In genomic region chr1:20661235-20662109, GRCh38 we compare ENCODE assay signal across 8 cellular contexts. TPM values are rescaled to one million over a fixed set of nuclear protein-coding genes. Genes with fewer than 3 reads are reported as not detected.
DNase-seq lines count a peak whose midpoint lies in the region; ATAC-seq and TF ChIP-seq lines count a peak whose summit lies in the region.

DDOST (minus strand) TSS chr1:20661369; CDS start chr1:20661350, 19 bp downstream.

- H3K4me1 ChIP-seq in esophagus (ENCODE audit: control insufficient read depth in 2 of 2, insufficient read depth in 2 of 2, low read length in 1 of 2) (peaks cover 7 to 10% of the 10 kb centered on the region in 2 donors), muscle layer of colon (ENCODE audit: insufficient read depth, low read length) (peaks cover 20% of the 10 kb centered on the region)

- H3K27me3 Mint-ChIP-seq in activated T-cell treated with anti-CD3 and anti-CD28 coated beads, Interleukin-2, amount 50 U/mL, for 4 hours (ENCODE audit: low read depth) = no peaks in the 10 kb centered on the region

- H3K36me3 Mint-ChIP-seq in activated T-cell treated with anti-CD3 and anti-CD28 coated beads, Interleukin-2, amount 50 U/mL, for 4 hours (ENCODE audit: insufficient read depth) = peaks cover 23% of the 10 kb centered on the region

- H3K9me3 Mint-ChIP-seq in activated T-cell treated with anti-CD3 and anti-CD28 coated beads, Interleukin-2, amount 50 U/mL, for 4 hours = no peaks in the 10 kb centered on the region

- H3K27ac ChIP-seq in esophagus (ENCODE audit: low read depth in 2 of 2, low read length in 1 of 2) = peak within 1 kb of the TSS; percentile 76 to 89
- H3K27ac ChIP-seq in muscle layer of colon (ENCODE audit: low read depth, low read length) = peak within 1 kb of the TSS; percentile 67

- WGBS in esophagus, 2 donors = 1 to 2% methylated on average over 54 to 55 of the region's 55 CpGs

- in situ Hi-C loops in KBM-7 (cut with MboI; ENCODE audit: low pct_unique_long_range_greater_than_20kb, low sequenced_read_pairs) = loop anchor here (25.0 kb wide), 1 partner anchor 749 kb away; the partner anchor contains the start of gene PLA2G2E

- H3K27me3 ChIP-seq in esophagus (ENCODE audit: control insufficient read depth in 1 of 2, insufficient read depth in 2 of 2, low read length in 2 of 2) (no peaks in the 10 kb centered on the region), muscle layer of colon (ENCODE audit: control insufficient read depth in 1 of 2, insufficient read depth in 2 of 2, low read length in 2 of 2) (no peaks in the 10 kb centered on the region)

- peak; percentile 93 for ATAC-seq in GM21619 (IDR thresholded peaks at IDR 0.05; ENCODE audit: unreplicated experiment)
- peak; percentile 96 to 98 for ATAC-seq in activated T-cell treated with anti-CD3 and anti-CD28 coated beads, Interleukin-2, amount 50 U/mL, for 4 hours

- H3K9ac ChIP-seq in muscle layer of colon (ENCODE audit: low read length) = peak within 1 kb of the TSS; percentile 44

- H3K4me1 Mint-ChIP-seq in activated T-cell treated with anti-CD3 and anti-CD28 coated beads, Interleukin-2, amount 50 U/mL, for 4 hours (ENCODE audit: low read depth) = peaks cover 52% of the 10 kb centered on the region

- H3K36me3 ChIP-seq in esophagus (ENCODE audit: control insufficient read depth in 2 of 2, insufficient read depth in 2 of 2, low read length in 1 of 2) (peaks cover 6 to 12% of the 10 kb centered on the region in 2 donors), muscle layer of colon (ENCODE audit: insufficient read depth, low read length) (peaks cover 20% of the 10 kb centered on the region)

- H3K9me3 ChIP-seq in esophagus (ENCODE audit: control insufficient read depth in 2 of 2, insufficient read depth in 1 of 2, low read depth in 1 of 2, low read length in 1 of 2) = no peaks in the 10 kb centered on the region
- H3K9me3 ChIP-seq in muscle layer of colon (ENCODE audit: low read length) = no peaks in the 10 kb centered on the region

- DNase-seq in DMS53 (lab: John Stamatoyannopoulos, UW) (peak; percentile 99), KBM-7 (peak; percentile 98)
- DNase-seq in activated T-cell treated with anti-CD3 and anti-CD28 coated beads, Interleukin-2, amount 50 U/mL, for 4 hours = peak; percentile 91
- peak; percentile 89 to 93 for DNase-seq in stimulated activated CD8-positive, alpha-beta memory T cell treated with anti-CD3 and anti-CD28 coated beads, Interleukin-7, amount 100 ng/mL, for 4 hours (ENCODE audit: low read depth in 2 of 2)

- peak within 1 kb of the TSS; percentile 85 to 99 for H3K4me3 ChIP-seq in esophagus (ENCODE audit: low read depth in 1 of 2, low read length in 2 of 2)
- H3K4me3 ChIP-seq in muscle layer of colon (ENCODE audit: low read depth in 1 of 2, low read length in 2 of 2) = peak within 1 kb of the TSS; percentile 89 to 90

- H3K4me3 Mint-ChIP-seq in activated T-cell treated with anti-CD3 and anti-CD28 coated beads, Interleukin-2, amount 50 U/mL, for 4 hours = peak within 1 kb of the TSS; percentile 100

TF ChIP-seq in PFSK-1, 5 proteins besides CTCF, POLR2A, EP300 and RAD21:
- TF ChIP-seq, protein P1, sequence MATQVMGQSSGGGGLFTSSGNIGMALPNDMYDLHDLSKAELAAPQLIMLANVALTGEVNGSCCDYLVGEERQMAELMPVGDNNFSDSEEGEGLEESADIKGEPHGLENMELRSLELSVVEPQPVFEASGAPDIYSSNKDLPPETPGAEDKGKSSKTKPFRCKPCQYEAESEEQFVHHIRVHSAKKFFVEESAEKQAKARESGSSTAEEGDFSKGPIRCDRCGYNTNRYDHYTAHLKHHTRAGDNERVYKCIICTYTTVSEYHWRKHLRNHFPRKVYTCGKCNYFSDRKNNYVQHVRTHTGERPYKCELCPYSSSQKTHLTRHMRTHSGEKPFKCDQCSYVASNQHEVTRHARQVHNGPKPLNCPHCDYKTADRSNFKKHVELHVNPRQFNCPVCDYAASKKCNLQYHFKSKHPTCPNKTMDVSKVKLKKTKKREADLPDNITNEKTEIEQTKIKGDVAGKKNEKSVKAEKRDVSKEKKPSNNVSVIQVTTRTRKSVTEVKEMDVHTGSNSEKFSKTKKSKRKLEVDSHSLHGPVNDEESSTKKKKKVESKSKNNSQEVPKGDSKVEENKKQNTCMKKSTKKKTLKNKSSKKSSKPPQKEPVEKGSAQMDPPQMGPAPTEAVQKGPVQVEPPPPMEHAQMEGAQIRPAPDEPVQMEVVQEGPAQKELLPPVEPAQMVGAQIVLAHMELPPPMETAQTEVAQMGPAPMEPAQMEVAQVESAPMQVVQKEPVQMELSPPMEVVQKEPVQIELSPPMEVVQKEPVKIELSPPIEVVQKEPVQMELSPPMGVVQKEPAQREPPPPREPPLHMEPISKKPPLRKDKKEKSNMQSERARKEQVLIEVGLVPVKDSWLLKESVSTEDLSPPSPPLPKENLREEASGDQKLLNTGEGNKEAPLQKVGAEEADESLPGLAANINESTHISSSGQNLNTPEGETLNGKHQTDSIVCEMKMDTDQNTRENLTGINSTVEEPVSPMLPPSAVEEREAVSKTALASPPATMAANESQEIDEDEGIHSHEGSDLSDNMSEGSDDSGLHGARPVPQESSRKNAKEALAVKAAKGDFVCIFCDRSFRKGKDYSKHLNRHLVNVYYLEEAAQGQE (IDR thresholded peaks at IDR 0.05; ENCODE audit: insufficient read depth in 1 of 2, low read depth in 2 of 2, low read length in 2 of 2) = no peak
- 0 out of 2 replicates have a peak, but pooled peaks have one; percentile 53 for TF ChIP-seq SIN3A (IDR thresholded peaks at IDR 0.05; ENCODE audit: borderline replicate concordance, insufficient read depth, low read length)
- peak; percentile 36 for TF ChIP-seq FOXP2 (optimal IDR thresholded peaks at IDR 0.05; ENCODE audit: borderline replicate concordance, extremely low read depth, extremely low read length, insufficient read depth)
- peak; percentile 89 for TF ChIP-seq POLR2AphosphoS5 (IDR thresholded peaks at IDR 0.05; ENCODE audit: low read depth, low read length)
- TF ChIP-seq TAF1 (IDR thresholded peaks at IDR 0.05; ENCODE audit: borderline replicate concordance, insufficient read depth, low read length) = peak; percentile 64; the same call in 1 of the 2 replicates

RNA-seq across cellular contexts. Expression of gene DDOST, which starts in this region (rescaled TPM):
- 228 TPM for polyA plus RNA-seq in PFSK-1 (2012; ENCODE audit: insufficient read length, low read depth)
- 100 to 1,000 TPM; 242 to 285 (median 270) TPM for total RNA-seq in activated T-cell treated with anti-CD3 and anti-CD28 coated beads, Interleukin-2, amount 50 U/mL, for 4 hours
- polyA plus RNA-seq in esophagus = 100 to 1,000 TPM in 1 of 2 donors, 10 to 100 TPM in 1; 73.2 to 126 TPM

Comparison
In these comparisons a context has a peak if more than half of its experiments do, and no peak if none do; other contexts are left out.
1. Peak in every context shown above with its lines: DNase-seq, ATAC-seq, H3K4me3 ChIP-seq and H3K27ac ChIP-seq.